ENCODE assay signal across 10 cellular contexts in genomic region chr12:13982010-13982409, GRCh38. TPM values are rescaled to one million over a fixed set of nuclear protein-coding genes. Genes with fewer than 3 reads are reported as not detected.
DNase-seq lines count a peak whose midpoint lies in the region; TF ChIP-seq lines count a peak whose summit lies in the region.
"Had no signal": no experiment of that assay in that cellular context is flagged by ENCODE, and none has a peak within 500 bp of the region (broad histone marks: within the 10 kb centered on the region; RNA-seq: fewer than 3 reads in every experiment).

No MANE protein-coding gene starts in this region.

- H3K4me3 Mint-ChIP-seq in CD14-positive monocyte (peak overlapping the region in 1 of 2 donors; percentile 68), mesothelial cell of epicardium (peak overlapping the region; percentile 46)
- H3K4me3 Mint-ChIP-seq: dendritic cell treated with granulocyte-macrophage colony-stimulating factor and Interleukin-4, amounts not matched to agents 40 ng/mL and 50 ng/mL, for 4 days had no signal

- peaks cover 0 to 17% (median 4%) of the 10 kb centered on the region in 7 donors for H3K9me3 Mint-ChIP-seq in CD14-positive monocyte
- no peaks in the 10 kb centered on the region for H3K9me3 Mint-ChIP-seq in mesothelial cell of epicardium
- H3K9me3 Mint-ChIP-seq: dendritic cell treated with granulocyte-macrophage colony-stimulating factor and Interleukin-4, amounts not matched to agents 40 ng/mL and 50 ng/mL, for 4 days had no signal

- H3K27ac Mint-ChIP-seq in CD14-positive monocyte = no peak overlapping the region
- H3K27ac Mint-ChIP-seq in mesothelial cell of epicardium = no peak overlapping the region
- H3K27ac Mint-ChIP-seq: dendritic cell treated with granulocyte-macrophage colony-stimulating factor and Interleukin-4, amounts not matched to agents 40 ng/mL and 50 ng/mL, for 4 days had no signal

- intact Hi-C loops in CD14-positive monocyte (cut with micrococcal nuclease) = no loop called here

- in situ Hi-C loops in astrocyte of the spinal cord (cut with HindIII; ENCODE audit: low sequenced_read_pairs) = no loop called here

- peak; percentile 16 for TF ChIP-seq CTCF in CD14-positive monocyte (IDR thresholded peaks at IDR 0.05)
- TF ChIP-seq CTCF in GM12873 (IDR thresholded peaks at IDR 0.05; ENCODE audit: insufficient read depth, low read depth, low read length, missing control alignments) = peak; percentile 54
- peak; percentile 39 for TF ChIP-seq CTCF in astrocyte of the spinal cord (IDR thresholded peaks at IDR 0.05; ENCODE audit: low read depth, low read length)
- TF ChIP-seq CTCF in mesothelial cell of epicardium (IDR thresholded peaks at IDR 0.05; ENCODE audit: unreplicated experiment) = peak; percentile 38

- H3K4me1 Mint-ChIP-seq in CD14-positive monocyte (peaks cover 5% of the 10 kb centered on the region), mesothelial cell of epicardium (peaks cover 22% of the 10 kb centered on the region)

- no peak overlapping the region for H3K4me3 ChIP-seq in astrocyte of the spinal cord (ENCODE audit: low read depth, low read length)

- H3K36me3 Mint-ChIP-seq in CD14-positive monocyte = no peaks in the 10 kb centered on the region
- H3K36me3 Mint-ChIP-seq in mesothelial cell of epicardium = no peaks in the 10 kb centered on the region

- H3K27me3 Mint-ChIP-seq in CD14-positive monocyte (ENCODE audit: low read depth in 3 of 3) (peaks cover 43 to 67% (median 55%) of the 10 kb centered on the region in 3 donors), mesothelial cell of epicardium (ENCODE audit: low read depth) (peaks cover 88% of the 10 kb centered on the region)

- DNase-seq in CD14-positive monocyte (ENCODE audit: low spot score) (no peak), astrocyte of the spinal cord (ENCODE audit: low read depth, low spot score) (no peak), mesothelial cell of epicardium (ENCODE audit: low spot score in 2 of 2, unreplicated experiment in 2 of 2) (peak in 1 of 2 experiments; percentile 46), SHP77 treated with DMSO at 0.1 percent for 48 hours (lab: John Stamatoyannopoulos, UW) (no peak), KG1 (lab: John Stamatoyannopoulos, UW) (no peak), pons (ENCODE audit: low spot score) (no peak)
- no peak for DNase-seq in activated effector memory CD4-positive, alpha-beta T cell treated with anti-CD3 and anti-CD28 coated beads, Interleukin-2, amount 50 U/mL, for 16 hours

RNA-seq across cellular contexts. Expression of gene GRIN2B, which starts 0.6 kb away (rescaled TPM):
- polyA plus RNA-seq in CD14-positive monocyte = not detected
- total RNA-seq in mesothelial cell of epicardium = 0.78 to 0.95 TPM (median 0.86 TPM) in 3 replicates
- total RNA-seq: NCI-H460 had no signal
